7 cellular contexts compared by ENCODE assay signal in the genomic region with DNA sequence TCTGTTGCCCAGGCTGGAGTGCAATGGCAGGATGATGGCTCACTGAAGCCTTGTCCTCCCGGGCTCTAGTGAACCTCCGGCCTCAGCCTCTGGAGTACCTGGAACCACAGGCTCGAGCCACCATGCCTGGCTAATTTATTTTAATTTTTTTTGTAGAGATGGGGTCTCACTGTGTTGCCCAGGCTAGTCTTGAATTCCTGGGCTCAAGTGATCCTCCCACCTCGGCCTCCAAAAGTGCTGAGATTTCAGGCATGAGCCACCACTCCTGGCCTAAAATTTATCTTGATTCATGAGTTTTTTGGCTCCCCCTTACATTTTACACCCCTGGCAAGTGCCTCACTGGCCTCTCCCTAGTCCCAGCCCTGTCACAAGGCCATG. TPM values are rescaled to one million over a fixed set of nuclear protein-coding genes. Genes with fewer than 3 reads are reported as not detected.
DNase-seq lines count a peak whose midpoint lies in the region; ATAC-seq, FAIRE-seq and TF ChIP-seq lines count a peak whose summit lies in the region.
"Had no signal": no experiment of that assay in that cellular context is flagged by ENCODE, and none has a peak within 500 bp of the region (broad histone marks: within the 10 kb centered on the region; RNA-seq: fewer than 3 reads in every experiment).

No MANE protein-coding gene starts in this region.

- TF ChIP-seq RAD21 in SK-N-SH (IDR thresholded peaks at IDR 0.05; ENCODE audit: low read length), result no peak

- intact Hi-C loops in thyroid gland (cut with DNase I), result no loop called here

- no peak for DNase-seq in activated CD4-positive, alpha-beta T cell treated with anti-CD3 and anti-CD28 coated beads, Interleukin-2, amount 10 ng/mL, durations not matched to agents 7 days and 5 days
- no peak for DNase-seq in activated CD4-positive, alpha-beta T cell treated with anti-CD3 and anti-CD28 coated beads for 1 hour
- DNase-seq in keratinocyte (ENCODE audit: low read depth, low spot score) (no peak), thyroid gland (no peak), SK-N-SH (no peak)

- H3K9ac ChIP-seq in keratinocyte (ENCODE audit: control insufficient read depth, extremely low read depth, insufficient read depth, low read length) (no peak overlapping the region), SK-N-SH (no peak overlapping the region)

- peaks cover 7% of the 10 kb centered on the region for H3F3A ChIP-seq in SK-N-SH (replicated peaks; ENCODE audit: insufficient read depth)

- H3K79me2 ChIP-seq in keratinocyte (ENCODE audit: control insufficient read depth, insufficient read depth, low read length), result peaks cover 18% of the 10 kb centered on the region
- H3K79me2 ChIP-seq in SK-N-SH (ENCODE audit: insufficient read depth), result peaks cover 7% of the 10 kb centered on the region; the same call in 1 of the 2 replicates

- ATAC-seq in HG03045 (IDR thresholded peaks at IDR 0.05; ENCODE audit: unreplicated experiment), result no peak

- peak overlapping the region; percentile 34 for H2AFZ ChIP-seq in keratinocyte (ENCODE audit: control insufficient read depth, low read length)
- H2AFZ ChIP-seq in SK-N-SH (ENCODE audit: low read depth), result no peak overlapping the region

- H4K20me1 ChIP-seq in keratinocyte (ENCODE audit: control insufficient read depth, extremely low read depth, insufficient read depth, low read length) (no peaks in the 10 kb centered on the region), SK-N-SH (ENCODE audit: insufficient read depth) (no peaks in the 10 kb centered on the region)

- H3K9me1 ChIP-seq in keratinocyte (ENCODE audit: control insufficient read depth, extremely low read depth, insufficient read depth, low read length), result no peaks in the 10 kb centered on the region

- POLR2A ChIA-PET in activated CD4-positive, alpha-beta T cell treated with anti-CD3 and anti-CD28 coated beads, Interleukin-2, amount 10 ng/mL, durations not matched to agents 7 days and 5 days (lab: Charles Lee), result no interaction called here
- POLR2A ChIA-PET in SK-N-SH (lab: Yijun Ruan, JAX), result interaction anchor here (1.2 to 4.7 kb wide), 5 partner anchors 13 to 48 kb away, joined by 3 to 49 read pairs (median 4); a partner anchor contains a TSS

- FAIRE-seq in keratinocyte (lab: Jason Lieb, UNC), result no peak

- dilution Hi-C loops in keratinocyte (cut with MboI; ENCODE audit: extremely low pct_ligation_motif_present, low sequenced_read_pairs), result no loop called here

- no peak for TF ChIP-seq EP300 in SK-N-SH (IDR thresholded peaks at IDR 0.05; ENCODE audit: borderline replicate concordance in 1 of 2, low read depth in 1 of 2, low read length in 1 of 2)

- H3K9me3 Mint-ChIP-seq in activated CD4-positive, alpha-beta T cell treated with anti-CD3 and anti-CD28 coated beads, Interleukin-2, amount 10 ng/mL, durations not matched to agents 7 days and 5 days, result no peaks in the 10 kb centered on the region

- no peaks in the 10 kb centered on the region for H3K9me2 ChIP-seq in SK-N-SH

- WGBS in thyroid gland, 2 donors, result 83 to 85% methylated on average over 4 of the region's 4 CpGs
- WGBS in SK-N-SH (ENCODE audit: low lambda C conversion rate), result 88% methylated on average over 4 of the region's 4 CpGs

- H3K27ac ChIP-seq in keratinocyte (ENCODE audit: control insufficient read depth, insufficient read depth, low read length), result no peak overlapping the region
- peak overlapping the region; percentile 93 to 95 (median 95) for H3K27ac ChIP-seq in thyroid gland
- peak overlapping the region in 1 of 2 experiments; percentile 98; a peak in 2 of 4 replicates for H3K27ac ChIP-seq in SK-N-SH (ENCODE audit: low read depth in 2 of 2, low read length in 1 of 2)

- no peaks in the 10 kb centered on the region for H3K36me3 Mint-ChIP-seq in activated CD4-positive, alpha-beta T cell treated with anti-CD3 and anti-CD28 coated beads, Interleukin-2, amount 10 ng/mL, durations not matched to agents 7 days and 5 days (ENCODE audit: low read depth)

- H3K4me3 ChIP-seq in keratinocyte (ENCODE audit: control insufficient read depth in 2 of 3, extremely low read depth in 1 of 3, insufficient read depth in 2 of 3, low read depth in 1 of 3, low read length in 3 of 3), result no peak overlapping the region
- H3K4me3 ChIP-seq in thyroid gland (replicated peaks in 1 of 3), result no peak overlapping the region
- no peak overlapping the region for H3K4me3 ChIP-seq in SK-N-SH (ENCODE audit: low read depth in 2 of 2, low read length in 1 of 2)

- peak overlapping the region; percentile 46 for H3K27ac Mint-ChIP-seq in activated CD4-positive, alpha-beta T cell treated with anti-CD3 and anti-CD28 coated beads, Interleukin-2, amount 10 ng/mL, durations not matched to agents 7 days and 5 days

- H3K4me3 Mint-ChIP-seq in activated CD4-positive, alpha-beta T cell treated with anti-CD3 and anti-CD28 coated beads, Interleukin-2, amount 10 ng/mL, durations not matched to agents 7 days and 5 days, result peak overlapping the region; percentile 20

- H3K36me3 ChIP-seq in keratinocyte (ENCODE audit: control insufficient read depth in 2 of 2, extremely low read depth in 1 of 2, insufficient read depth in 2 of 2, low read length in 2 of 2) (no peaks in the 10 kb centered on the region), thyroid gland (no peaks in the 10 kb centered on the region), SK-N-SH (replicated peaks in 1 of 2; ENCODE audit: control insufficient read depth in 1 of 2, insufficient read depth in 2 of 2, low read length in 1 of 2) (no peaks in the 10 kb centered on the region)

- H3K27me3 ChIP-seq in keratinocyte (ENCODE audit: control insufficient read depth, extremely low read depth, insufficient read depth, low read length), result no peaks in the 10 kb centered on the region
- H3K27me3 ChIP-seq in thyroid gland, result no peaks in the 10 kb centered on the region
- no peaks in the 10 kb centered on the region for H3K27me3 ChIP-seq in SK-N-SH (ENCODE audit: insufficient read depth)

- CTCF ChIA-PET in activated CD4-positive, alpha-beta T cell treated with anti-CD3 and anti-CD28 coated beads, Interleukin-2, amount 10 ng/mL, durations not matched to agents 7 days and 5 days (lab: Charles Lee), result interaction anchor here (0.6 to 1.9 kb wide), 13 partner anchors 9 to 452 kb away, joined by 3 to 11 read pairs (median 3); a partner anchor contains a TSS
- CTCF ChIA-PET in SK-N-SH (lab: Yijun Ruan, JAX), result interaction anchor here (0.6 to 13.7 kb wide), 20 partner anchors 9 to 138 kb away, joined by 3 to 224 read pairs (median 4); a partner anchor contains a TSS

- H3K9me3 ChIP-seq in keratinocyte (ENCODE audit: control insufficient read depth, low read depth, low read length) (no peaks in the 10 kb centered on the region), thyroid gland (no peaks in the 10 kb centered on the region), SK-N-SH (no peaks in the 10 kb centered on the region)

- H3K4me2 ChIP-seq in keratinocyte (ENCODE audit: control insufficient read depth, extremely low read depth, insufficient read depth, low read depth, low read length), result no peak overlapping the region
- H3K4me2 ChIP-seq in SK-N-SH, result no peak overlapping the region

- H3K4me1 ChIP-seq in keratinocyte (ENCODE audit: control insufficient read depth, extremely low read depth, insufficient read depth, low read length), result peaks cover 42% of the 10 kb centered on the region
- peaks cover 39 to 73% of the 10 kb centered on the region in 2 donors for H3K4me1 ChIP-seq in thyroid gland
- H3K4me1 ChIP-seq in SK-N-SH (ENCODE audit: control insufficient read depth in 1 of 2, insufficient read depth in 2 of 2, low read depth in 1 of 2, low read length in 1 of 2), result peaks cover 17 to 60% of the 10 kb centered on the region in 2 experiments

- TF ChIP-seq POLR2A in thyroid gland (IDR thresholded peaks at IDR 0.05), result no peak

- TF ChIP-seq CTCF in keratinocyte (optimal IDR thresholded peaks at IDR 0.05 in 1 of 3, IDR thresholded peaks at IDR 0.05 in 1 of 3, conservative IDR thresholded peaks at IDR 0.05 in 1 of 3; ENCODE audit: extremely low read depth in 1 of 3, insufficient read depth in 2 of 3, low read length in 3 of 3), result no peak
- no peak for TF ChIP-seq CTCF in thyroid gland (IDR thresholded peaks at IDR 0.05)
- no peak for TF ChIP-seq CTCF in SK-N-SH (IDR thresholded peaks at IDR 0.05)

- H3K27me3 Mint-ChIP-seq in activated CD4-positive, alpha-beta T cell treated with anti-CD3 and anti-CD28 coated beads, Interleukin-2, amount 10 ng/mL, durations not matched to agents 7 days and 5 days, result peaks cover 11% of the 10 kb centered on the region

- peaks cover 44% of the 10 kb centered on the region for H3K4me1 Mint-ChIP-seq in activated CD4-positive, alpha-beta T cell treated with anti-CD3 and anti-CD28 coated beads, Interleukin-2, amount 10 ng/mL, durations not matched to agents 7 days and 5 days

RNA-seq across cellular contexts. Expression of a gene that starts 2.5 kb away (rescaled TPM):
- 10 to 100 TPM; 38.5 to 46.9 TPM for total RNA-seq in activated CD4-positive, alpha-beta T cell treated with anti-CD3 and anti-CD28 coated beads, Interleukin-2, amount 10 ng/mL, durations not matched to agents 7 days and 5 days
- polyA plus RNA-seq in keratinocyte, result 51.0 to 69.8 TPM (median 55.3 TPM) in 3 replicates
- polyA plus RNA-seq in keratinocyte (2011; ENCODE audit: low read depth), result 5.1 TPM
- polyA plus RNA-seq in keratinocyte (2011; cell fraction: cytosol; rRNA removed), result 29.3 and 31.8 TPM in 2 replicates
- 81.3 and 83.5 TPM in 2 replicates for polyA plus RNA-seq in keratinocyte (2011; cell fraction: nucleus; rRNA removed)
- polyA plus RNA-seq in keratinocyte (2012; ENCODE audit: low replicate concordance), result 21.2 and 44.8 TPM in 2 replicates
- polyA minus RNA-seq in keratinocyte, result 78.3 to 107 TPM (median 93.2 TPM) in 3 replicates
- polyA minus RNA-seq in keratinocyte (2011; cell fraction: cytosol; rRNA and poly(A)+ RNA removed), result 54.3 TPM
- polyA minus RNA-seq in keratinocyte (2011; cell fraction: nucleus; rRNA and poly(A)+ RNA removed), result 31.4 and 37.5 TPM in 2 replicates
- total RNA-seq in thyroid gland, result 10 to 100 TPM; 39.7 to 83.3 (median 55.8) TPM
- 44.5 and 49.7 TPM in 2 replicates for polyA plus RNA-seq in SK-N-SH (2012; rRNA removed)
- polyA plus RNA-seq in SK-N-SH (2012; cell fraction: cytosol; rRNA removed), result 23.7 and 34.3 TPM in 2 replicates
- 72.9 and 74.9 TPM in 2 replicates for polyA plus RNA-seq in SK-N-SH (2012; cell fraction: nucleus; rRNA removed)

RNA-seq across cellular contexts. Expression of a gene that starts 4.2 kb away (rescaled TPM):
- not detected for total RNA-seq in activated CD4-positive, alpha-beta T cell treated with anti-CD3 and anti-CD28 coated beads, Interleukin-2, amount 10 ng/mL, durations not matched to agents 7 days and 5 days
- polyA plus RNA-seq in keratinocyte, result 0.09 TPM in 1 of 3 replicates, not detected in the others
- not detected for polyA plus RNA-seq in keratinocyte (2011; ENCODE audit: low read depth)
- polyA plus RNA-seq in keratinocyte (2011; cell fraction: cytosol; rRNA removed), result 0.19 TPM in 1 of 2 replicates, not detected in the other
- not detected in 2 replicates for polyA plus RNA-seq in keratinocyte (2011; cell fraction: nucleus; rRNA removed)
- not detected in 2 replicates for polyA plus RNA-seq in keratinocyte (2012; ENCODE audit: low replicate concordance)
- not detected in 3 replicates for polyA minus RNA-seq in keratinocyte
- not detected for polyA minus RNA-seq in keratinocyte (2011; cell fraction: cytosol; rRNA and poly(A)+ RNA removed)
- polyA minus RNA-seq in keratinocyte (2011; cell fraction: nucleus; rRNA and poly(A)+ RNA removed), result not detected in 2 replicates
- total RNA-seq in thyroid gland, result not detected
- 0.13 TPM in 1 of 2 replicates, not detected in the other for polyA plus RNA-seq in SK-N-SH (2012; rRNA removed)
- polyA plus RNA-seq in SK-N-SH (2012; cell fraction: cytosol; rRNA removed), result not detected in 2 replicates
- not detected in 2 replicates for polyA plus RNA-seq in SK-N-SH (2012; cell fraction: nucleus; rRNA removed)
- total RNA-seq: left lobe of liver had no signal

RNA-seq across cellular contexts. Expression of a gene that starts 26.0 kb away (rescaled TPM):
- total RNA-seq in activated CD4-positive, alpha-beta T cell treated with anti-CD3 and anti-CD28 coated beads, Interleukin-2, amount 10 ng/mL, durations not matched to agents 7 days and 5 days, result 100 to 1,000 TPM; 522 to 571 TPM
- 653 to 1,215 TPM (median 1,089 TPM) in 3 replicates for polyA plus RNA-seq in keratinocyte
- 852 TPM for polyA plus RNA-seq in keratinocyte (2011; ENCODE audit: low read depth)
- polyA plus RNA-seq in keratinocyte (2011; cell fraction: cytosol; rRNA removed), result 773 and 930 TPM in 2 replicates
- 1,009 and 1,163 TPM in 2 replicates for polyA plus RNA-seq in keratinocyte (2011; cell fraction: nucleus; rRNA removed)
- polyA plus RNA-seq in keratinocyte (2012; ENCODE audit: low replicate concordance), result 801 and 914 TPM in 2 replicates
- 444 to 942 TPM (median 851 TPM) in 3 replicates for polyA minus RNA-seq in keratinocyte
- 482 TPM for polyA minus RNA-seq in keratinocyte (2011; cell fraction: cytosol; rRNA and poly(A)+ RNA removed)
- polyA minus RNA-seq in keratinocyte (2011; cell fraction: nucleus; rRNA and poly(A)+ RNA removed), result 369 and 581 TPM in 2 replicates
- 100 to 1,000 TPM; 556 to 669 (median 586) TPM for total RNA-seq in thyroid gland
- polyA plus RNA-seq in SK-N-SH (2012; rRNA removed), result 843 and 1,069 TPM in 2 replicates
- polyA plus RNA-seq in SK-N-SH (2012; cell fraction: cytosol; rRNA removed), result 915 and 1,057 TPM in 2 replicates
- polyA plus RNA-seq in SK-N-SH (2012; cell fraction: nucleus; rRNA removed), result 744 and 797 TPM in 2 replicates

RNA-seq across cellular contexts. Expression of a gene that starts 36.4 kb away (rescaled TPM):
- 10 to 100 TPM; 29.5 to 30.1 TPM for total RNA-seq in activated CD4-positive, alpha-beta T cell treated with anti-CD3 and anti-CD28 coated beads, Interleukin-2, amount 10 ng/mL, durations not matched to agents 7 days and 5 days
- polyA plus RNA-seq in keratinocyte (69.9 to 118 TPM (median 103 TPM) in 3 replicates), SK-N-SH (2012; rRNA removed) (125 and 163 TPM in 2 replicates)
- 11.2 TPM for polyA plus RNA-seq in keratinocyte (2011; ENCODE audit: low read depth)
- polyA plus RNA-seq in keratinocyte (2011; cell fraction: cytosol; rRNA removed), result 59.9 and 66.5 TPM in 2 replicates
- polyA plus RNA-seq in keratinocyte (2011; cell fraction: nucleus; rRNA removed), result 122 and 149 TPM in 2 replicates
- polyA plus RNA-seq in keratinocyte (2012; ENCODE audit: low replicate concordance), result 43.9 and 70.5 TPM in 2 replicates
- polyA minus RNA-seq in keratinocyte, result 66.7 to 107 TPM (median 100 TPM) in 3 replicates
- 81.3 TPM for polyA minus RNA-seq in keratinocyte (2011; cell fraction: cytosol; rRNA and poly(A)+ RNA removed)
- 64.0 and 74.9 TPM in 2 replicates for polyA minus RNA-seq in keratinocyte (2011; cell fraction: nucleus; rRNA and poly(A)+ RNA removed)
- 10 to 100 TPM; 28.5 to 46.5 (median 41.8) TPM for total RNA-seq in thyroid gland
- polyA plus RNA-seq in SK-N-SH (2012; cell fraction: cytosol; rRNA removed), result 69.7 and 109 TPM in 2 replicates
- polyA plus RNA-seq in SK-N-SH (2012; cell fraction: nucleus; rRNA removed), result 108 and 123 TPM in 2 replicates

RNA-seq across cellular contexts. Expression of a gene that starts 44.4 kb away (rescaled TPM):
- 10 to 100 TPM; 14.7 to 15.3 TPM for total RNA-seq in activated CD4-positive, alpha-beta T cell treated with anti-CD3 and anti-CD28 coated beads, Interleukin-2, amount 10 ng/mL, durations not matched to agents 7 days and 5 days
- 5.7 to 7.3 TPM (median 6.5 TPM) in 3 replicates for polyA plus RNA-seq in keratinocyte
- 35.8 TPM for polyA plus RNA-seq in keratinocyte (2011; ENCODE audit: low read depth)
- polyA plus RNA-seq in keratinocyte (2011; cell fraction: cytosol; rRNA removed), result 7.2 and 8.8 TPM in 2 replicates
- polyA plus RNA-seq in keratinocyte (2011; cell fraction: nucleus; rRNA removed), result 9.3 and 9.9 TPM in 2 replicates
- 8.9 and 12.1 TPM in 2 replicates for polyA plus RNA-seq in keratinocyte (2012; ENCODE audit: low replicate concordance)
- polyA minus RNA-seq in keratinocyte, result 4.1 to 5.6 TPM (median 5.1 TPM) in 3 replicates
- polyA minus RNA-seq in keratinocyte (2011; cell fraction: cytosol; rRNA and poly(A)+ RNA removed), result 12.7 TPM
- polyA minus RNA-seq in keratinocyte (2011; cell fraction: nucleus; rRNA and poly(A)+ RNA removed), result 3.7 and 5.3 TPM in 2 replicates
- total RNA-seq in thyroid gland, result 10 to 100 TPM in 2 of 4 donors, 1 to 10 TPM in 2; 5.1 to 16.9 (median 13.2) TPM
- 5.8 and 6.4 TPM in 2 replicates for polyA plus RNA-seq in SK-N-SH (2012; rRNA removed)
- polyA plus RNA-seq in SK-N-SH (2012; cell fraction: cytosol; rRNA removed), result 4.0 and 4.4 TPM in 2 replicates
- 7.8 and 12.0 TPM in 2 replicates for polyA plus RNA-seq in SK-N-SH (2012; cell fraction: nucleus; rRNA removed)
